In genomic region chr5:133520062-133520461, GRCh38 we compare ENCODE assay signal across 14 cellular contexts.
A peak's percentile ranks its signal among the peaks of the same experiment; 100 is the strongest.
DNase-seq lines count a peak whose midpoint lies in the region; ATAC-seq and TF ChIP-seq lines count a peak whose summit lies in the region.
"Had no signal": no experiment of that assay in that cellular context is flagged by ENCODE, and none has a peak within 500 bp of the region (broad histone marks: within the 10 kb centered on the region; RNA-seq: fewer than 3 reads in every experiment).

No MANE protein-coding gene starts in this region.

- H3K4me1 ChIP-seq in endodermal cell (ENCODE audit: control insufficient read depth, insufficient read depth, low read length), result no peaks in the 10 kb centered on the region
- peaks cover 10 to 16% of the 10 kb centered on the region in 2 experiments for H3K4me1 ChIP-seq in neutrophil (ENCODE audit: control insufficient read depth in 1 of 2, insufficient read depth in 1 of 2, low read depth in 1 of 2, low read length in 1 of 2)
- H3K4me1 ChIP-seq in upper lobe of right lung, result no peaks in the 10 kb centered on the region

- no peak for TF ChIP-seq CTCF in endodermal cell (conservative IDR thresholded peaks at IDR 0.05)
- no peak for TF ChIP-seq CTCF in neutrophil (IDR thresholded peaks at IDR 0.05)
- TF ChIP-seq CTCF in upper lobe of right lung (IDR thresholded peaks at IDR 0.05), result no peak

- H3K36me3 ChIP-seq in endodermal cell (ENCODE audit: control insufficient read depth, insufficient read depth, low read length) (no peaks in the 10 kb centered on the region), neutrophil (no peaks in the 10 kb centered on the region), upper lobe of right lung (no peaks in the 10 kb centered on the region)

- H3K27me3 ChIP-seq in endodermal cell (ENCODE audit: control insufficient read depth, insufficient read depth, low read length, poor library complexity, severe bottlenecking), result no peaks in the 10 kb centered on the region
- H3K27me3 ChIP-seq in neutrophil, result peaks cover 17% of the 10 kb centered on the region
- H3K27me3 ChIP-seq in upper lobe of right lung, result no peaks in the 10 kb centered on the region

- no peaks in the 10 kb centered on the region for H3K9me3 Mint-ChIP-seq in endodermal cell
- H3K9me3 Mint-ChIP-seq: CD8-positive, alpha-beta T cell had no signal

- H3K36me3 Mint-ChIP-seq in endodermal cell (ENCODE audit: low read depth), result no peaks in the 10 kb centered on the region
- H3K36me3 Mint-ChIP-seq: CD14-positive monocyte; CD8-positive, alpha-beta T cell had no signal

- H3K9me3 ChIP-seq in endodermal cell (ENCODE audit: control insufficient read depth, low read length) (no peaks in the 10 kb centered on the region), neutrophil (no peaks in the 10 kb centered on the region), upper lobe of right lung (no peaks in the 10 kb centered on the region)

- no peak overlapping the region for H3K4me3 Mint-ChIP-seq in endodermal cell
- H3K4me3 Mint-ChIP-seq: CD14-positive monocyte; CD8-positive, alpha-beta T cell had no signal

- no peak overlapping the region for H3K9ac ChIP-seq in endodermal cell (ENCODE audit: extremely low read depth, low read length, poor library complexity, severe bottlenecking)
- H3K9ac ChIP-seq: GM23248 had no signal

- H3K4me1 Mint-ChIP-seq in endodermal cell, result peaks cover 17% of the 10 kb centered on the region

- no peak overlapping the region for H3K27ac Mint-ChIP-seq in endodermal cell
- H3K27ac Mint-ChIP-seq: CD8-positive, alpha-beta T cell had no signal

- 63 to 85% methylated on average over 1 to 4 of the region's 4 CpGs for WGBS in endodermal cell (ENCODE audit: insufficient coverage in 1 of 2, insufficient read length in 1 of 2), 2 experiments

- intact Hi-C loops in upper lobe of right lung (cut with DNase I), result no loop called here

- DNase-seq in SKM-1 treated with dmso at 0.1 percent for 144 hours (lab: John Stamatoyannopoulos, UW; ENCODE audit: unreplicated experiment), result peak; percentile 8
- no peak for DNase-seq in SKM-1 (lab: John Stamatoyannopoulos, UW; ENCODE audit: unreplicated experiment)
- DNase-seq in endodermal cell, result peak; percentile 41
- no peak for DNase-seq in upper lobe of right lung
- DNase-seq in DMS 273 (lab: John Stamatoyannopoulos, UW; ENCODE audit: unreplicated experiment), result no peak
- no peak for DNase-seq in DMS53 (lab: John Stamatoyannopoulos, UW)
- DNase-seq: CD8-positive, alpha-beta T cell; COR-L47; GM23248 had no signal

- no peak overlapping the region for H3K4me3 ChIP-seq in endodermal cell (ENCODE audit: low read length)
- no peak overlapping the region for H3K4me3 ChIP-seq in neutrophil (ENCODE audit: low read depth in 1 of 2, low read length in 1 of 2)
- no peak overlapping the region for H3K4me3 ChIP-seq in upper lobe of right lung
- H3K4me3 ChIP-seq: GM23248 had no signal

- peak; percentile 73 for ATAC-seq in upper lobe of right lung
- ATAC-seq in GM21717 (IDR thresholded peaks at IDR 0.05; ENCODE audit: unreplicated experiment), result no peak
- ATAC-seq: CD8-positive, alpha-beta T cell; HCT116 had no signal

- H3K27me3 Mint-ChIP-seq in endodermal cell (ENCODE audit: insufficient read depth), result peaks cover 28% of the 10 kb centered on the region

- H3K27ac ChIP-seq in endodermal cell (ENCODE audit: low read depth, low read length) (no peak overlapping the region), neutrophil (peak overlapping the region; percentile 40), upper lobe of right lung (no peak overlapping the region)
- H3K27ac ChIP-seq: 22Rv1, GM23248 had no signal

Comparison
In these comparisons a context has a peak if more than half of its experiments do, and no peak if none do; other contexts are left out.
1. DNase-seq: peak in SKM-1 treated with dmso at 0.1 percent for 144 hours (single experiment) and endodermal cell (single experiment); none in SKM-1 (single experiment), upper lobe of right lung (single experiment), DMS 273 (single experiment) and DMS53 (single experiment).